Comparison of ENCODE assay signal across 23 cellular contexts in the genomic region with DNA sequence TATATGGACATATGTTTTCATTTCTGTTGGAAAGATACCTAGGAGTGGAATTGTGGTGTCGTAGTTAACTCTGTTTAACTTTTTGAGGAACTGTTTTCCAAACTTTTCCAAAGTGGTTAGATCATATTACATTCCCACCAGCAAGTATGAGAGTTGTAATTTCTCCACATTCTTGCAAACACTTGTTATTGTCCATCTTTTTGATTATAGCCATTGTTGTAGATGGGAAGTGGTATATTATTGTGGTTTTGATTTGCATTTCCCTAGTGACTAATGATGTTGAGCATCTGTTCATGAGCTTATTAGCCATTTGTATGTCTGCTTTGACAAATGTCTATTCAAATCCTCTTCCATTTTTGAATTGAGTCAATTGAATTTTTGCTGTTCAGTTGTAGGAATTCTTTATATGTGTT. TPM values are rescaled to one million over a fixed set of nuclear protein-coding genes. Genes with fewer than 3 reads are reported as not detected.
DNase-seq lines count a peak whose midpoint lies in the region; ATAC-seq, FAIRE-seq and TF ChIP-seq lines count a peak whose summit lies in the region.
"Had no signal": no experiment of that assay in that cellular context is flagged by ENCODE, and none has a peak within 500 bp of the region (broad histone marks: within the 10 kb centered on the region; RNA-seq: fewer than 3 reads in every experiment).

No MANE protein-coding gene starts in this region.

- H3K9me2 ChIP-seq in OCI-LY7 (ENCODE audit: insufficient read depth, low read length): no peaks in the 10 kb centered on the region

- no peak overlapping the region for H2AFZ ChIP-seq in OCI-LY7 (ENCODE audit: low read length)

- no peaks in the 10 kb centered on the region for H3K27me3 Mint-ChIP-seq in natural killer cell (ENCODE audit: low read depth in 2 of 2)
- H3K27me3 Mint-ChIP-seq: activated CD4-positive, alpha-beta memory T cell treated with anti-CD3 and anti-CD28 coated beads for 36 hours had no signal

- no peaks in the 10 kb centered on the region for H3K27me3 ChIP-seq in BLaER1 treated with 17β-estradiol and CSF1 and Interleukin-3, amounts not matched to agents 10 nM and 100 nM
- H3K27me3 ChIP-seq: dorsolateral prefrontal cortex, gastroesophageal sphincter, right lobe of liver, suprapubic skin had no signal

- H3K4me1 ChIP-seq in BLaER1 treated with 17β-estradiol and CSF1 and Interleukin-3, amounts not matched to agents 10 nM and 100 nM: peaks cover 39 to 56% (median 50%) of the 10 kb centered on the region in 10 experiments
- H3K4me1 ChIP-seq in OCI-LY7 (ENCODE audit: insufficient read depth, low read length, poor library complexity, severe bottlenecking): peaks cover 21% of the 10 kb centered on the region

- no peak overlapping the region for H3K27ac Mint-ChIP-seq in natural killer cell
- H3K27ac Mint-ChIP-seq: activated CD4-positive, alpha-beta memory T cell treated with anti-CD3 and anti-CD28 coated beads for 36 hours; CD8-positive, alpha-beta T cell; nephron progenitor cell had no signal

- peaks cover 52% of the 10 kb centered on the region for H3K79me2 ChIP-seq in OCI-LY7 (ENCODE audit: insufficient read depth, low read depth, low read length)

- no peaks in the 10 kb centered on the region for H3K36me3 Mint-ChIP-seq in natural killer cell
- H3K36me3 Mint-ChIP-seq: activated CD4-positive, alpha-beta memory T cell treated with anti-CD3 and anti-CD28 coated beads for 36 hours had no signal

- CTCF ChIA-PET in OCI-LY7 (lab: Charles Lee; ENCODE audit: unreplicated experiment): no interaction called here
- CTCF ChIA-PET in GM10248 (lab: Yijun Ruan, JAX): interaction anchor here (0.8 to 1.6 kb wide), 2 partner anchors 40 to 85 kb away, joined by 3 to 7 read pairs; no protein-coding TSS in a partner anchor

- no peak overlapping the region for H3K4me3 Mint-ChIP-seq in natural killer cell
- H3K4me3 Mint-ChIP-seq: activated CD4-positive, alpha-beta memory T cell treated with anti-CD3 and anti-CD28 coated beads for 36 hours; CD8-positive, alpha-beta T cell; nephron progenitor cell had no signal

- no peak overlapping the region for H3K4me3 ChIP-seq in BLaER1 treated with 17β-estradiol and CSF1 and Interleukin-3, amounts not matched to agents 10 nM and 100 nM
- H3K4me3 ChIP-seq in OCI-LY7 (ENCODE audit: low read depth, low read length, poor library complexity, severe bottlenecking): no peak overlapping the region
- H3K4me3 ChIP-seq: dorsolateral prefrontal cortex, gastroesophageal sphincter, right lobe of liver, suprapubic skin had no signal

- H3K9ac ChIP-seq in BLaER1 treated with 17β-estradiol and CSF1 and Interleukin-3, amounts not matched to agents 10 nM and 100 nM: no peak overlapping the region

- peaks cover 39 to 45% of the 10 kb centered on the region in 2 donors for H3K4me1 Mint-ChIP-seq in natural killer cell

- POLR2A ChIA-PET in OCI-LY7 (lab: Charles Lee) (no interaction called here), GM10248 (lab: Yijun Ruan, JAX) (no interaction called here)

- peaks cover 0 to 36% (median 14%) of the 10 kb centered on the region in 11 experiments; a peak in 16 of 22 replicates for H3K36me3 ChIP-seq in BLaER1 treated with 17β-estradiol and CSF1 and Interleukin-3, amounts not matched to agents 10 nM and 100 nM
- H3K36me3 ChIP-seq in OCI-LY7 (ENCODE audit: insufficient read depth, low read length): peaks cover 8% of the 10 kb centered on the region; the same call in 1 of the 2 replicates
- H3K36me3 ChIP-seq: right lobe of liver, suprapubic skin had no signal

- no peak overlapping the region for H3K27ac ChIP-seq in BLaER1 treated with 17β-estradiol and CSF1 and Interleukin-3, amounts not matched to agents 10 nM and 100 nM
- no peak overlapping the region for H3K27ac ChIP-seq in OCI-LY7 (ENCODE audit: low read depth, low read length, poor library complexity, severe bottlenecking)
- H3K27ac ChIP-seq: dorsolateral prefrontal cortex, gastroesophageal sphincter, HL-60, right lobe of liver, suprapubic skin, VCaP had no signal

- no peak for DNase-seq in GM18507 (ENCODE audit: extremely low spot score, insufficient read length, low read depth)
- peak; percentile 16 for DNase-seq in OCI-LY7 (ENCODE audit: low spot score)
- DNase-seq in kidney tubule cell (ENCODE audit: low spot score): peak; percentile 31
- DNase-seq in GM10248 (ENCODE audit: extremely low spot score): no peak
- DNase-seq in natural killer cell: no peak
- DNase-seq: activated CD4-positive, alpha-beta memory T cell treated with anti-CD3 and anti-CD28 coated beads for 36 hours; activated gamma-delta T cell; amniotic stem cell; caudate nucleus; CD8-positive, alpha-beta T cell; DMS79; dorsolateral prefrontal cortex; erythroblast; NCI-H1930; NCI-H446 treated with DMSO at 0.1 percent for 48 hours; nephron progenitor cell; right lobe of liver had no signal

- no TSS peak for BruUV-seq in OCI-LY7 (replicated peaks; lab: Mats Ljungman, UMichigan)

- no peaks in the 10 kb centered on the region for H3K9me3 ChIP-seq in BLaER1 treated with 17β-estradiol and CSF1 and Interleukin-3, amounts not matched to agents 10 nM and 100 nM (replicated peaks in 1 of 11)
- H3K9me3 ChIP-seq in OCI-LY7 (ENCODE audit: low read length): no peaks in the 10 kb centered on the region
- H3K9me3 ChIP-seq: gastroesophageal sphincter, right lobe of liver, suprapubic skin had no signal

- ATAC-seq in HG02884 (IDR thresholded peaks at IDR 0.05; ENCODE audit: unreplicated experiment) (no peak), natural killer cell (no peak)
- ATAC-seq: CD8-positive, alpha-beta T cell; gastroesophageal sphincter; right lobe of liver had no signal

- peaks cover 77 to 100% (median 99%) of the 10 kb centered on the region in 11 experiments for H4K20me1 ChIP-seq in BLaER1 treated with 17β-estradiol and CSF1 and Interleukin-3, amounts not matched to agents 10 nM and 100 nM
- H4K20me1 ChIP-seq in OCI-LY7 (ENCODE audit: insufficient read depth, low read length): peaks cover 24% of the 10 kb centered on the region

- no peaks in the 10 kb centered on the region for H3K9me3 Mint-ChIP-seq in natural killer cell
- H3K9me3 Mint-ChIP-seq: activated CD4-positive, alpha-beta memory T cell treated with anti-CD3 and anti-CD28 coated beads for 36 hours; CD8-positive, alpha-beta T cell; nephron progenitor cell had no signal

- TF ChIP-seq CTCF in OCI-LY7 (conservative IDR thresholded peaks at IDR 0.05; ENCODE audit: low read length) (no peak), GM10248 (IDR thresholded peaks at IDR 0.05; ENCODE audit: control extremely low read depth, extremely low read depth, low read depth, missing control alignments) (no peak), natural killer cell (IDR thresholded peaks at IDR 0.05) (no peak)

- intact Hi-C loops in OCI-LY7 (cut with micrococcal nuclease; ENCODE audit: unreplicated experiment) (no loop called here), natural killer cell (cut with micrococcal nuclease) (no loop called here)

- peak overlapping the region; percentile 14 to 50 (median 38); a peak in 16 of 22 replicates for H3K4me2 ChIP-seq in BLaER1 treated with 17β-estradiol and CSF1 and Interleukin-3, amounts not matched to agents 10 nM and 100 nM
- peak overlapping the region; percentile 45 for H3K4me2 ChIP-seq in OCI-LY7 (ENCODE audit: low read length)

- peak; percentile 60 for FAIRE-seq in GM18507 (lab: Jason Lieb, UNC)

RNA-seq across cellular contexts. Expression of a gene that starts 19.8 kb away (rescaled TPM):
- 40.2 and 43.9 TPM in 2 replicates for total RNA-seq in OCI-LY7 (2014; rRNA removed; shearing (Covaris generic))
- total RNA-seq in OCI-LY7 (2022) (73.3 and 80.8 TPM in 2 replicates), natural killer cell (10 to 100 TPM; 40.6 to 53.3 (median 44.9) TPM)

Comparison
In these comparisons a context has a peak if more than half of its experiments do, and no peak if none do; other contexts are left out.
1. DNase-seq: peak in OCI-LY7 (single experiment) and kidney tubule cell (single experiment); none in GM18507 (single experiment), GM10248 (single experiment) and natural killer cell (single experiment).